Comparison of ENCODE assay signal across 12 cellular contexts in genomic region chr13:26132756-26133155, GRCh38.
DNase-seq lines count a peak whose midpoint lies in the region; ATAC-seq and TF ChIP-seq lines count a peak whose summit lies in the region.
"Had no signal": no experiment of that assay in that cellular context is flagged by ENCODE, and none has a peak within 500 bp of the region (broad histone marks: within the 10 kb centered on the region; RNA-seq: fewer than 3 reads in every experiment).

No MANE protein-coding gene starts in this region.

- TF ChIP-seq POLR2A in testis (IDR thresholded peaks at IDR 0.05), result no peak

- no peaks in the 10 kb centered on the region for H3K27me3 ChIP-seq in heart right ventricle
- peaks cover under 1% of the 10 kb centered on the region; the same call in 1 of the 2 replicates for H3K27me3 ChIP-seq in OCI-LY3 (ENCODE audit: low read depth, low read length)
- no peaks in the 10 kb centered on the region for H3K27me3 ChIP-seq in fibroblast of lung (ENCODE audit: control insufficient read depth, insufficient read depth, low read length)
- H3K27me3 ChIP-seq in testis, result no peaks in the 10 kb centered on the region
- H3K27me3 ChIP-seq: thyroid gland had no signal

- H3K4me1 ChIP-seq in heart right ventricle (peaks cover 0 to 11% (median 0%) of the 10 kb centered on the region in 9 donors), OCI-LY3 (ENCODE audit: low read length) (peaks cover 7% of the 10 kb centered on the region), fibroblast of lung (ENCODE audit: control insufficient read depth, extremely low read depth, insufficient read depth, low read length) (no peaks in the 10 kb centered on the region), testis (no peaks in the 10 kb centered on the region)

- intact Hi-C loops in heart right ventricle (cut with DNase I), result no loop called here
- intact Hi-C loops in cardiac septum (cut with DNase I), result no loop called here
- intact Hi-C loops in testis (cut with DNase I; ENCODE audit: low total_unique reads), result no loop called here

- H3K4me2 ChIP-seq in OCI-LY3 (ENCODE audit: low read length) (no peak overlapping the region), fibroblast of lung (ENCODE audit: extremely low read depth, insufficient read depth, low read length) (no peak overlapping the region)

- TF ChIP-seq CTCF in heart right ventricle (IDR thresholded peaks at IDR 0.05), result peak in 7 of 9 donors; percentile 24 to 55 (median 42)
- TF ChIP-seq CTCF in OCI-LY3 (IDR thresholded peaks at IDR 0.05; ENCODE audit: low read depth, low read length), result peak; percentile 44
- peak; percentile 15 to 17 for TF ChIP-seq CTCF in fibroblast of lung (conservative IDR thresholded peaks at IDR 0.05 in 1 of 2, IDR thresholded peaks at IDR 0.05 in 1 of 2; ENCODE audit: low read depth in 1 of 2, low read length in 2 of 2)
- peak in 2 of 3 experiments; percentile 28 to 58 for TF ChIP-seq CTCF in testis (IDR thresholded peaks at IDR 0.05)

- no peaks in the 10 kb centered on the region for H4K20me1 ChIP-seq in OCI-LY3 (ENCODE audit: insufficient read depth, low read length)
- no peaks in the 10 kb centered on the region for H4K20me1 ChIP-seq in fibroblast of lung (ENCODE audit: control insufficient read depth, extremely low read depth, insufficient read depth, low read length)

- H3K4me3 ChIP-seq in heart right ventricle (no peak overlapping the region), OCI-LY3 (ENCODE audit: low read length) (no peak overlapping the region), fibroblast of lung (replicated peaks in 1 of 4; ENCODE audit: control extremely low read depth in 1 of 4, insufficient read depth in 1 of 4, low read depth in 3 of 4, low read length in 4 of 4) (no peak overlapping the region), testis (no peak overlapping the region)
- H3K4me3 ChIP-seq: thyroid gland had no signal

- no peak overlapping the region for H3K27ac ChIP-seq in heart right ventricle
- H3K27ac ChIP-seq in OCI-LY3 (ENCODE audit: low read length), result no peak overlapping the region
- H3K27ac ChIP-seq in fibroblast of lung (ENCODE audit: insufficient read depth, low read length), result no peak overlapping the region
- H3K27ac ChIP-seq in testis, result peak overlapping the region in 1 of 2 donors; percentile 30
- H3K27ac ChIP-seq: thyroid gland had no signal

- H2AFZ ChIP-seq in OCI-LY3 (ENCODE audit: low read depth, low read length) (no peak overlapping the region), fibroblast of lung (ENCODE audit: low read length) (no peak overlapping the region)

- H3K9ac ChIP-seq in OCI-LY3 (ENCODE audit: low read length) (no peak overlapping the region), fibroblast of lung (ENCODE audit: insufficient read depth, low read length) (no peak overlapping the region)

- WGBS in heart right ventricle, 2 donors, result 58 to 63% methylated on average over 2 of the region's 2 CpGs
- WGBS in testis, 2 donors, result 52 to 65% methylated on average over 2 of the region's 2 CpGs

- H3K36me3 ChIP-seq in heart right ventricle (no peaks in the 10 kb centered on the region), OCI-LY3 (replicated peaks; ENCODE audit: low read depth, low read length) (no peaks in the 10 kb centered on the region), fibroblast of lung (ENCODE audit: control insufficient read depth, insufficient read depth, low read length) (no peaks in the 10 kb centered on the region), testis (ENCODE audit: low read depth, missing control alignments) (no peaks in the 10 kb centered on the region)
- H3K36me3 ChIP-seq: thyroid gland had no signal

- H3K9me3 ChIP-seq in heart right ventricle (peaks cover 0 to 4% (median 0%) of the 10 kb centered on the region in 11 donors), OCI-LY3 (ENCODE audit: insufficient read depth, low read length) (no peaks in the 10 kb centered on the region), fibroblast of lung (ENCODE audit: control insufficient read depth, insufficient read depth, low read depth, low read length) (no peaks in the 10 kb centered on the region), testis (no peaks in the 10 kb centered on the region)
- H3K9me3 ChIP-seq: thyroid gland had no signal

- DNase-seq in heart right ventricle, result no peak
- no peak for DNase-seq in cardiac septum (ENCODE audit: low spot score)
- peak; percentile 6 for DNase-seq in fibroblast of lung (ENCODE audit: low read depth in 2 of 2)
- DNase-seq in testis, result peak; percentile 27
- DNase-seq in activated CD8-positive, alpha-beta memory T cell treated with anti-CD3 and anti-CD28 coated beads, Interleukin-2, amount 50 U/mL, for 48 hours, result no peak
- no peak for DNase-seq in activated naive CD4-positive, alpha-beta T cell treated with anti-CD3 and anti-CD28 coated beads, Interleukin-2, amount 50 U/mL, for 16 hours
- no peak for DNase-seq in mesenteric fat pad (ENCODE audit: low spot score)
- DNase-seq: CD8-positive, alpha-beta memory T cell; stimulated activated CD4-positive, alpha-beta T cell treated with anti-CD3 and anti-CD28 coated beads, Interleukin-15, amount 100 ng/mL, for 24 hours; thyroid gland had no signal

- H3K79me2 ChIP-seq in OCI-LY3 (ENCODE audit: low read length) (no peaks in the 10 kb centered on the region), fibroblast of lung (ENCODE audit: control insufficient read depth, insufficient read depth, low read length) (no peaks in the 10 kb centered on the region)

- peak in 1 of 8 donors; percentile 49 for ATAC-seq in heart right ventricle
- ATAC-seq: left lobe of liver had no signal

Comparison
In these comparisons a context has a peak if more than half of its experiments do, and no peak if none do; other contexts are left out.
1. DNase-seq: peak in fibroblast of lung (2 of 2) and testis (single experiment); none in heart right ventricle (0 of 2), cardiac septum (single experiment), activated CD8-positive, alpha-beta memory T cell treated with anti-CD3 and anti-CD28 coated beads, Interleukin-2, amount 50 U/mL, for 48 hours (single experiment), activated naive CD4-positive, alpha-beta T cell treated with anti-CD3 and anti-CD28 coated beads, Interleukin-2, amount 50 U/mL, for 16 hours (single experiment) and mesenteric fat pad (single experiment).
2. Peak in every context shown above with its lines, with median percentiles within 50 percentile points of each other: CTCF ChIP-seq.